Comparison of ENCODE assay signal across 9 cellular contexts in genomic region chr10:124523301-124523871, GRCh38.
DNase-seq lines count a peak whose midpoint lies in the region; ATAC-seq and TF ChIP-seq lines count a peak whose summit lies in the region.
"Had no signal": no experiment of that assay in that cellular context is flagged by ENCODE, and none has a peak within 500 bp of the region (broad histone marks: within the 10 kb centered on the region; RNA-seq: fewer than 3 reads in every experiment).

No MANE protein-coding gene starts in this region.

- no peak for TF ChIP-seq CTCF in coronary artery (IDR thresholded peaks at IDR 0.05)

- peaks cover 12 to 27% of the 10 kb centered on the region in 2 donors for H3K4me1 ChIP-seq in muscle layer of duodenum (ENCODE audit: control insufficient read depth in 1 of 2, insufficient read depth in 2 of 2, low read length in 2 of 2)
- H3K4me1 ChIP-seq in urinary bladder (ENCODE audit: insufficient read depth), result no peaks in the 10 kb centered on the region

- H3K9me3 ChIP-seq in muscle layer of duodenum (ENCODE audit: control insufficient read depth in 1 of 2, low read length in 2 of 2), result no peaks in the 10 kb centered on the region

- WGBS in urinary bladder, result 49% methylated on average over 17 of the region's 17 CpGs

- H3K4me3 ChIP-seq in coronary artery (peak overlapping the region; percentile 40), muscle layer of duodenum (ENCODE audit: low read depth in 1 of 2, low read length in 2 of 2) (peak overlapping the region; percentile 46), urinary bladder (ENCODE audit: low read depth, low read length) (peak overlapping the region; percentile 10)

- DNase-seq in SIG-M5 treated with dmso at 0.1 percent for 504 hours (lab: John Stamatoyannopoulos, UW; ENCODE audit: unreplicated experiment) (peak; percentile 52), SIG-M5 (lab: John Stamatoyannopoulos, UW) (no peak), coronary artery (ENCODE audit: low spot score) (no peak)

- H3K27ac ChIP-seq in coronary artery (peak overlapping the region in 1 of 2 donors; percentile 68), muscle layer of duodenum (ENCODE audit: low read length) (peak overlapping the region; percentile 45), urinary bladder (ENCODE audit: low read depth) (no peak overlapping the region)

- H3K36me3 ChIP-seq in muscle layer of duodenum (ENCODE audit: control insufficient read depth in 1 of 2, insufficient read depth in 2 of 2, low read length in 2 of 2) (no peaks in the 10 kb centered on the region), urinary bladder (ENCODE audit: insufficient read depth) (no peaks in the 10 kb centered on the region)

- H3K27me3 ChIP-seq in muscle layer of duodenum (ENCODE audit: low read depth, low read length), result no peaks in the 10 kb centered on the region

- ATAC-seq in GM21576 (IDR thresholded peaks at IDR 0.05; ENCODE audit: unreplicated experiment) (no peak), GM18868 (IDR thresholded peaks at IDR 0.05; ENCODE audit: unreplicated experiment) (no peak), GM18511 (IDR thresholded peaks at IDR 0.05; ENCODE audit: unreplicated experiment) (no peak)
- ATAC-seq: left lobe of liver had no signal
